ENCODE assay signal across 8 cellular contexts in the genomic region with DNA sequence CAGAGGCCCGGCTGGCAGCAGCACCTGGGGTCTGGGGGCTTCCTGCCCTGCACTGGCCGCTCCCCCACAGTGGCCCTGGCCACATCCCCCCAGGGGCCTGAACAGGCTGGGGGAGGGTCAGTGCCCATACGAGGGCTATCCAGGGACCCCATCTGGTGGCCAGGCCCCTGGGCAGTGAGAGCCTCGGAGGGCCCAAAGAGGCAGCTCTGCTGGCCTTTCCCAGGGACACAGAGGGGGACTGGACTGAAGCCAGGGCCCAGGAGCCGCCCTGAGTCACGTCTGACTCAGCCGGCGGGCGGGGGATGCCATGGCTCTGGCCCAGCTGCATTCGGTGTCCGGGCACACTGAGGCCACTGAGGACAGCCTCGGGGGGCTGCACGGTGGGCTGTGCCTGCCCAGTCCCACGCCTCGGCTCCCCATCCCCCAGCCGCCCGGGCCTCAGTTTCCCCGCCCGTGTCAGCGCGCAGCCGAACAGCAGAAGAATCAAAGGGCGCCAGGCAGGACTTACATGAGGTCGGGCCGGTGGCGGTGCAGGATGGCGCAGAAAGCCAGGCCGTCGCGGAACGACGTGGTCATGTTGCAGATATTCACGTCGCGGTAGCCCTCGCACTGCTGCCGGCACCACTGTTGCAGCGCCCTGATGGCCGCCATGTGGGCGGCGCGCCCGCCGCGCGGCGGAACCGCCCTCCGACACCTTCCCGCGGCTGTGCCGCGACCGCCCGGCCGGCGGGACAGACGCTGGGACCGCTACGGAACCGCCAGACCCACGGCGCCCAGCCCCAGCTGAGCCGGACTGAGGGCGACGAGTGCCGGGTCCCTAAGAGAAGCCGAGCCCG. TPM values are rescaled to one million over a fixed set of nuclear protein-coding genes. Genes with fewer than 3 reads are reported as not detected.
DNase-seq lines count a peak whose midpoint lies in the region; ATAC-seq and TF ChIP-seq lines count a peak whose summit lies in the region.

TSS of gene MICALL2 (minus strand) at position 795 of the 836 bp plus-strand sequence. CDS start at position 651, 144 bp downstream.

- peak within 1 kb of the TSS; percentile 84 to 89 for H3K4me3 Mint-ChIP-seq in CD14-positive monocyte

- peak within 1 kb of the TSS; percentile 76 to 90 (median 89) for H3K27ac Mint-ChIP-seq in CD14-positive monocyte

- peaks cover 46% of the 10 kb centered on the region for H3K4me1 Mint-ChIP-seq in CD14-positive monocyte

- H3K79me2 ChIP-seq in SU-DHL-6 (ENCODE audit: insufficient read depth, low read length), result no peaks in the 10 kb centered on the region

- H3K9me2 ChIP-seq in SU-DHL-6 (replicated peaks; ENCODE audit: insufficient read depth, low read length), result no peaks in the 10 kb centered on the region

- no peaks in the 10 kb centered on the region for H3F3A ChIP-seq in SU-DHL-6 (ENCODE audit: insufficient read depth)

- peak within 1 kb of the TSS; percentile 4 for H3K4me2 ChIP-seq in SU-DHL-6 (ENCODE audit: low read depth, low read length, poor library complexity, severe bottlenecking)

- no peak within 1 kb of the TSS for H3K4me3 ChIP-seq in SU-DHL-6 (ENCODE audit: insufficient read depth, low read length, poor library complexity, severe bottlenecking)
- peak within 1 kb of the TSS; percentile 88 for H3K4me3 ChIP-seq in choroid plexus epithelial cell (ENCODE audit: low read depth, low read length)

- H3K36me3 Mint-ChIP-seq in CD14-positive monocyte, result no peaks in the 10 kb centered on the region

- DNase-seq in CD14-positive monocyte (ENCODE audit: low spot score) (peak; percentile 88), choroid plexus epithelial cell (ENCODE audit: low read depth) (peak; percentile 85), kidney glomerular epithelial cell (lab: John Stamatoyannopoulos, UW) (peak; percentile 59), NCI-H1048 (lab: John Stamatoyannopoulos, UW) (no peak)
- peak; percentile 5 for DNase-seq in stimulated activated CD8-positive, alpha-beta memory T cell treated with anti-CD3 and anti-CD28 coated beads, Interleukin-15, amount 100 ng/mL, for 1 hour (ENCODE audit: low read depth)

- H3K27ac ChIP-seq in SU-DHL-6 (ENCODE audit: low read depth, low read length), result no peak within 1 kb of the TSS

- ATAC-seq in GM18907 (IDR thresholded peaks at IDR 0.05; ENCODE audit: unreplicated experiment), result peak; percentile 26
- peak; percentile 25 for ATAC-seq in HG03280 (IDR thresholded peaks at IDR 0.05; ENCODE audit: unreplicated experiment)

- H3K9me3 ChIP-seq in SU-DHL-6 (ENCODE audit: insufficient read depth, low read length), result no peaks in the 10 kb centered on the region

- no peak within 1 kb of the TSS for H3K9ac ChIP-seq in SU-DHL-6 (ENCODE audit: low read length)

- no peaks in the 10 kb centered on the region for H4K20me1 ChIP-seq in SU-DHL-6 (ENCODE audit: low read depth, low read length)

- peaks cover 0 to 5% (median 5%) of the 10 kb centered on the region in 3 donors for H3K27me3 Mint-ChIP-seq in CD14-positive monocyte (ENCODE audit: low read depth in 3 of 3)

- intact Hi-C loops in CD14-positive monocyte (cut with micrococcal nuclease), result loop anchor here in 1 of 2 donors (5.0 kb wide), 1 partner anchor 47 kb away; no protein-coding TSS in a partner anchor

- peaks cover 0 to 2% (median 0%) of the 10 kb centered on the region in 7 donors for H3K9me3 Mint-ChIP-seq in CD14-positive monocyte

- no peaks in the 10 kb centered on the region for H3K36me3 ChIP-seq in SU-DHL-6 (ENCODE audit: low read length)

- TF ChIP-seq CTCF in CD14-positive monocyte (IDR thresholded peaks at IDR 0.05), result no peak
- TF ChIP-seq CTCF in SU-DHL-6 (IDR thresholded peaks at IDR 0.05; ENCODE audit: insufficient read depth, low read length, poor library complexity, severe bottlenecking), result no peak
- no peak for TF ChIP-seq CTCF in choroid plexus epithelial cell (conservative IDR thresholded peaks at IDR 0.05; ENCODE audit: low read depth, low read length)

- H3K27me3 ChIP-seq in SU-DHL-6 (ENCODE audit: low read length), result no peaks in the 10 kb centered on the region

- H2AFZ ChIP-seq in SU-DHL-6 (ENCODE audit: low read depth, low read length, severe bottlenecking), result no peak within 1 kb of the TSS

RNA-seq across cellular contexts. Expression of gene MICALL2, which starts in this region (rescaled TPM):
- polyA plus RNA-seq in CD14-positive monocyte, result under 1 TPM; 0.14 to 0.72 TPM

Comparison
In these comparisons a context has a peak if more than half of its experiments do, and no peak if none do; other contexts are left out.
1. Peak in DNase-seq in CD14-positive monocyte; RNA of the gene not detected or under 1 TPM.